ENCODE assay signal across 8 cellular contexts in the genomic region with DNA sequence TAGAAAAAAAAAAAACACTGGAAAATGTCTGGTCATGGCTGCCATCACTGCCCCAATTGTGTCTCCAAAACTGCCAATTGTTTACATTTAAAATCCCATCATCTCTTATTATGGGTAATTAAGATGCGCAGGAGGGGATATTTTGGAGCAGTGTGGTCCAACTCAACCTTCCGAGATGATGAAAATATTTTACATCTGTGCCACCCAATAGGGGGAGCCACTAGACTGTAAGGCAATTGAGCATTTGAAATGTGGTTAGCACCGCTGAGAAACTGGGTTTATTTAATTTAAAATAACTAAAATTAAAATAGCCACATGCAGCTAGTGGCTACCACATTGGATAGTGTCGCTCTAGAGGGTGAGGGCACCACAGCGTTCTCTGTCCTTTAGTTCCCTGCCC. TPM values are rescaled to one million over a fixed set of nuclear protein-coding genes. Genes with fewer than 3 reads are reported as not detected.
DNase-seq lines count a peak whose midpoint lies in the region; ATAC-seq, FAIRE-seq and TF ChIP-seq lines count a peak whose summit lies in the region.

No MANE protein-coding gene starts in this region.

- no peak overlapping the region for H3K4me2 ChIP-seq in H1 (ENCODE audit: insufficient read depth in 1 of 2, low read depth in 2 of 2, low read length in 2 of 2)
- no peak overlapping the region for H3K4me2 ChIP-seq in smooth muscle cell

- no peak overlapping the region for H2BK20ac ChIP-seq in H1 (ENCODE audit: low read length)

- H2BK15ac ChIP-seq in H1 (ENCODE audit: low read length): no peak overlapping the region

- H3K79me2 ChIP-seq in H1 (ENCODE audit: control insufficient read depth in 1 of 2, insufficient read depth in 2 of 2, low read length in 2 of 2): no peaks in the 10 kb centered on the region
- no peaks in the 10 kb centered on the region for H3K79me2 ChIP-seq in smooth muscle cell (ENCODE audit: low read depth)

- H2BK120ac ChIP-seq in H1 (replicated peaks; ENCODE audit: low read depth, low read length): no peak overlapping the region

- no peak overlapping the region for H3K9ac ChIP-seq in H1 (replicated peaks in 1 of 4; ENCODE audit: extremely low read depth in 1 of 4, low read depth in 3 of 4, low read length in 3 of 4)
- no peak overlapping the region for H3K9ac ChIP-seq in smooth muscle cell (ENCODE audit: low read depth)

- no peak overlapping the region for H2AK5ac ChIP-seq in H1 (ENCODE audit: low read depth, low read length)

- peak; percentile 65 to 73 for TF ChIP-seq RAD21 in H1 (IDR thresholded peaks at IDR 0.05 in 1 of 2, conservative IDR thresholded peaks at IDR 0.05 in 1 of 2; ENCODE audit: low read depth in 2 of 2, low read length in 2 of 2)

- H3K23me2 ChIP-seq in H1 (ENCODE audit: low read depth, low read length): no peaks in the 10 kb centered on the region

- H3K79me1 ChIP-seq in H1 (ENCODE audit: low read depth, low read length): no peaks in the 10 kb centered on the region

- no peak for TF ChIP-seq EP300 in H1 (IDR thresholded peaks at IDR 0.05; ENCODE audit: borderline replicate concordance in 1 of 2, low read depth in 2 of 2, low read length in 2 of 2)

- no peak overlapping the region for H3K4ac ChIP-seq in H1 (replicated peaks; ENCODE audit: insufficient read length, low read depth, low read length)

- CTCF ChIA-PET in H1 (lab: Charles Lee; ENCODE audit: partially characterized antibody): interaction anchor here (1.0 to 7.9 kb wide), 11 partner anchors 26 to 182 kb away, joined by 3 to 75 read pairs (median 5); partner anchors contain the start of gene SUPT4H1

- no peak for FAIRE-seq in H1 (lab: Jason Lieb, UNC)

- H3K4me3 ChIP-seq in heart left ventricle (no peak overlapping the region), H1 (ENCODE audit: extremely low read depth in 1 of 4, insufficient read depth in 2 of 4, low read depth in 3 of 4, low read length in 4 of 4) (no peak overlapping the region), smooth muscle cell (no peak overlapping the region)

- no peak overlapping the region for H3K14ac ChIP-seq in H1 (ENCODE audit: insufficient read length)

- no peak overlapping the region for H2BK5ac ChIP-seq in H1 (ENCODE audit: low read depth, low read length)

- DNase-seq in heart left ventricle (no peak), cardiac septum (ENCODE audit: low spot score) (no peak), MV-4-11 (lab: John Stamatoyannopoulos, UW) (peak; percentile 82), H1 (ENCODE audit: low read depth in 1 of 2, low spot score in 2 of 2) (no peak), smooth muscle cell (lab: John Stamatoyannopoulos, UW; ENCODE audit: unreplicated experiment) (no peak), NCI-H526 treated with DMSO at 0.1 percent for 48 hours (lab: John Stamatoyannopoulos, UW) (no peak)
- DNase-seq in stimulated activated CD4-positive, alpha-beta T cell treated with anti-CD3 and anti-CD28 coated beads, Interleukin-1b, Interleukin-23, amount 100 ng/mL, for 48 hours: no peak

- intact Hi-C loops in heart left ventricle (cut with DNase I): loop anchor here in 1 of 10 donors (10.0 kb wide), 1 partner anchor 168 kb away; no protein-coding TSS in a partner anchor
- intact Hi-C loops in cardiac septum (cut with DNase I): no loop called here

- TF ChIP-seq CTCF in heart left ventricle (IDR thresholded peaks at IDR 0.05): peak in 8 of 12 donors; percentile 15 to 49 (median 28)
- TF ChIP-seq CTCF in H1 (IDR thresholded peaks at IDR 0.05; ENCODE audit: control extremely low read depth in 1 of 3, insufficient read depth in 1 of 3, low read depth in 1 of 3, low read length in 3 of 3): peak in 2 of 3 experiments; percentile 54 to 67; a peak in 3 of 4 replicates
- TF ChIP-seq CTCF in smooth muscle cell (IDR thresholded peaks at IDR 0.05; ENCODE audit: borderline replicate concordance, insufficient read depth, poor library complexity, severe bottlenecking): peak; percentile 40

- H3F3A ChIP-seq in smooth muscle cell (ENCODE audit: low read depth): no peaks in the 10 kb centered on the region

- H2BK12ac ChIP-seq in H1 (ENCODE audit: low read depth, low read length): no peak overlapping the region

- H3K27ac ChIP-seq in heart left ventricle (no peak overlapping the region), H1 (ENCODE audit: low read depth, low read length) (no peak overlapping the region), smooth muscle cell (ENCODE audit: low read depth) (no peak overlapping the region)

- no peak overlapping the region for H4K8ac ChIP-seq in H1 (ENCODE audit: extremely low read depth, insufficient read depth, low read length)

- H4K5ac ChIP-seq in H1 (ENCODE audit: insufficient read length, low read depth, low read length): no peak overlapping the region

- H4K91ac ChIP-seq in H1 (replicated peaks; ENCODE audit: insufficient read length, low read length): no peak overlapping the region

- no peak overlapping the region for H3K18ac ChIP-seq in H1 (ENCODE audit: extremely low read depth, low read length)

- H3K23ac ChIP-seq in H1 (ENCODE audit: insufficient read length): no peak overlapping the region

- ATAC-seq in heart left ventricle (no peak), GM18505 (IDR thresholded peaks at IDR 0.05; ENCODE audit: unreplicated experiment) (no peak)

- no peak overlapping the region for H3K56ac ChIP-seq in H1 (replicated peaks; ENCODE audit: insufficient read length, low read depth, low read length)

- POLR2A ChIA-PET in H1 (lab: Charles Lee; ENCODE audit: partially characterized antibody): no interaction called here

- WGBS in heart left ventricle, 4 donors: 69 to 71% (median 69%) methylated on average over 5 of the region's 5 CpGs
- WGBS in H1 (ENCODE audit: extremely low coverage in 1 of 2, insufficient coverage in 1 of 2, insufficient read length in 1 of 2, insufficient replicate concordance in 2 of 2, low coverage in 1 of 2, low lambda C conversion rate in 2 of 2, missing lambda C conversion rate in 1 of 2), 2 experiments: 66% methylated on average over 5 of the region's 5 CpGs; no CpG with 5 or more reads in 1 of the 2 experiments
- 66% methylated on average over 5 of the region's 5 CpGs for WGBS in smooth muscle cell (ENCODE audit: low lambda C conversion rate)

- H3K27me3 ChIP-seq in heart left ventricle (peaks cover 0 to 22% (median 6%) of the 10 kb centered on the region in 9 donors), H1 (replicated peaks in 1 of 4; ENCODE audit: control insufficient read depth in 3 of 4, extremely low read depth in 1 of 4, insufficient read depth in 3 of 4, low read length in 3 of 4) (peaks cover 0 to 8% (median 0%) of the 10 kb centered on the region in 4 experiments; a peak in 3 of 7 replicates), smooth muscle cell (ENCODE audit: low read depth) (no peaks in the 10 kb centered on the region)

- H2AFZ ChIP-seq in H1 (ENCODE audit: low read length): no peak overlapping the region
- H2AFZ ChIP-seq in smooth muscle cell (ENCODE audit: low read depth): no peak overlapping the region

- H3K9me3 ChIP-seq in heart left ventricle (no peaks in the 10 kb centered on the region), H1 (ENCODE audit: insufficient read depth in 2 of 2, low read depth in 1 of 2, low read length in 1 of 2) (no peaks in the 10 kb centered on the region), smooth muscle cell (replicated peaks; ENCODE audit: low read depth) (no peaks in the 10 kb centered on the region)

- TF ChIP-seq POLR2A in heart left ventricle (IDR thresholded peaks at IDR 0.05) (no peak), H1 (IDR thresholded peaks at IDR 0.05; ENCODE audit: control extremely low read depth in 1 of 2, low read depth in 2 of 2, low read length in 2 of 2) (no peak), GM18505 (IDR thresholded peaks at IDR 0.05; ENCODE audit: borderline replicate concordance, extremely low read depth, insufficient read depth, insufficient read length) (no peak)

- H3K4me1 ChIP-seq in heart left ventricle (peaks cover 0 to 15% (median 1%) of the 10 kb centered on the region in 12 donors), H1 (replicated peaks in 1 of 4; ENCODE audit: control insufficient read depth in 3 of 4, insufficient read depth in 4 of 4, low read length in 3 of 4) (peaks cover 0 to 3% (median 0%) of the 10 kb centered on the region in 4 experiments; a peak in 1 of 7 replicates), smooth muscle cell (ENCODE audit: low read depth) (no peaks in the 10 kb centered on the region)

- H4K20me1 ChIP-seq in H1 (replicated peaks in 1 of 2; ENCODE audit: control insufficient read depth in 1 of 2, insufficient read depth in 2 of 2, low read length in 2 of 2) (no peaks in the 10 kb centered on the region), smooth muscle cell (ENCODE audit: low read depth) (no peaks in the 10 kb centered on the region)

- no peaks in the 10 kb centered on the region for H3K36me3 ChIP-seq in heart left ventricle
- H3K36me3 ChIP-seq in H1 (ENCODE audit: control insufficient read depth in 2 of 4, insufficient read depth in 4 of 4, low read length in 3 of 4): no peaks in the 10 kb centered on the region
- no peaks in the 10 kb centered on the region for H3K36me3 ChIP-seq in smooth muscle cell (ENCODE audit: low read depth)

RNA-seq across cellular contexts. Expression of gene MPO, which starts 3.6 kb away (rescaled TPM):
- total RNA-seq in heart left ventricle (1 to 10 TPM in 1 of 9 donors, under 1 TPM in 5, not detected in 3; 0.12 to 2.8 (median 0.35) TPM), cardiac septum (0.94 TPM), smooth muscle cell (not detected in 2 replicates)
- polyA plus RNA-seq in heart left ventricle (under 1 TPM in 1 of 2 donors, not detected in 1; 0.11 TPM), H1 (2011; rRNA removed) (0.06 and 0.13 TPM in 2 replicates), smooth muscle cell (0.09 TPM in 1 of 2 replicates, not detected in the other)
- 0.74 TPM in 1 of 2 replicates, not detected in the other for total RNA-seq in H1 (2021; fragmentation: NEBNext Ultra II Directional; extraction: Animal tissue kit (Norgen Biotek cat#: 25700))
- polyA plus RNA-seq in H1 (2011; cell fraction: cytosol; rRNA removed): 0.08 TPM
- polyA plus RNA-seq in H1 (2011; cell fraction: nucleus; rRNA removed): 0.61 TPM
- not detected in 4 replicates for polyA plus RNA-seq in H1 (2012, experiment 1 of 2)
- 0.04 TPM for polyA plus RNA-seq in H1 (2012, experiment 2 of 2)
- 0.04 TPM for polyA plus RNA-seq in H1 (2013, experiment 1 of 2)
- polyA plus RNA-seq in H1 (2013, experiment 2 of 2): 0.09 TPM
- not detected in 2 replicates for polyA minus RNA-seq in H1 (2011; rRNA and poly(A)+ RNA removed)
- not detected for polyA minus RNA-seq in H1 (2011; cell fraction: cytosol; rRNA and poly(A)+ RNA removed)
- polyA minus RNA-seq in H1 (2011; cell fraction: nucleus; rRNA and poly(A)+ RNA removed): not detected

RNA-seq across cellular contexts. Expression of gene LPO, which starts 38.7 kb away (rescaled TPM):
- total RNA-seq in heart left ventricle (not detected), cardiac septum (not detected), smooth muscle cell (1.7 and 4.1 TPM in 2 replicates)
- polyA plus RNA-seq in heart left ventricle (not detected), H1 (2011; rRNA removed) (0.38 and 0.46 TPM in 2 replicates), smooth muscle cell (3.3 TPM in 2 replicates)
- 0.44 and 0.52 TPM in 2 replicates for total RNA-seq in H1 (2021; fragmentation: NEBNext Ultra II Directional; extraction: Animal tissue kit (Norgen Biotek cat#: 25700))
- polyA plus RNA-seq in H1 (2011; cell fraction: cytosol; rRNA removed): 0.40 TPM
- 0.23 TPM for polyA plus RNA-seq in H1 (2011; cell fraction: nucleus; rRNA removed)
- polyA plus RNA-seq in H1 (2012, experiment 1 of 2): 0.17 to 0.61 TPM (median 0.40 TPM) in 4 replicates
- polyA plus RNA-seq in H1 (2012, experiment 2 of 2): 0.17 TPM
- polyA plus RNA-seq in H1 (2013, experiment 1 of 2): 0.20 TPM
- 0.26 TPM for polyA plus RNA-seq in H1 (2013, experiment 2 of 2)
- polyA minus RNA-seq in H1 (2011; rRNA and poly(A)+ RNA removed): 0.51 and 0.85 TPM in 2 replicates
- not detected for polyA minus RNA-seq in H1 (2011; cell fraction: cytosol; rRNA and poly(A)+ RNA removed)
- polyA minus RNA-seq in H1 (2011; cell fraction: nucleus; rRNA and poly(A)+ RNA removed): not detected

RNA-seq across cellular contexts. Expression of gene TSPOAP1, which starts 51.5 kb away (rescaled TPM):
- total RNA-seq in heart left ventricle (10 to 100 TPM in 6 of 9 donors, 1 to 10 TPM in 3; 5.1 to 23.1 (median 13.3) TPM), cardiac septum (10.7 TPM), smooth muscle cell (4.3 and 7.0 TPM in 2 replicates)
- polyA plus RNA-seq in heart left ventricle (10 to 100 TPM in 1 of 2 donors, 1 to 10 TPM in 1; 1.6 to 19.0 TPM), H1 (2011; rRNA removed) (7.6 and 9.8 TPM in 2 replicates), smooth muscle cell (11.7 and 18.3 TPM in 2 replicates)
- 9.2 and 9.8 TPM in 2 replicates for total RNA-seq in H1 (2021; fragmentation: NEBNext Ultra II Directional; extraction: Animal tissue kit (Norgen Biotek cat#: 25700))
- 13.8 TPM for polyA plus RNA-seq in H1 (2011; cell fraction: cytosol; rRNA removed)
- 69.7 TPM for polyA plus RNA-seq in H1 (2011; cell fraction: nucleus; rRNA removed)
- 14.7 to 18.9 TPM (median 15.9 TPM) in 4 replicates for polyA plus RNA-seq in H1 (2012, experiment 1 of 2)
- 6.2 TPM for polyA plus RNA-seq in H1 (2012, experiment 2 of 2)
- polyA plus RNA-seq in H1 (2013, experiment 1 of 2): 4.8 TPM
- 4.1 TPM for polyA plus RNA-seq in H1 (2013, experiment 2 of 2)
- 2.9 and 6.6 TPM in 2 replicates for polyA minus RNA-seq in H1 (2011; rRNA and poly(A)+ RNA removed)
- polyA minus RNA-seq in H1 (2011; cell fraction: cytosol; rRNA and poly(A)+ RNA removed): 5.8 TPM
- 8.9 TPM for polyA minus RNA-seq in H1 (2011; cell fraction: nucleus; rRNA and poly(A)+ RNA removed)

RNA-seq across cellular contexts. Expression of gene MKS1, which starts 58.1 kb away (rescaled TPM):
- 10 to 100 TPM in 3 of 9 donors, 1 to 10 TPM in 6; 3.3 to 15.1 (median 8.6) TPM for total RNA-seq in heart left ventricle
- polyA plus RNA-seq in heart left ventricle: 1 to 10 TPM; 6.1 to 6.3 TPM
- 9.3 TPM for total RNA-seq in cardiac septum
- total RNA-seq in H1 (2021; fragmentation: NEBNext Ultra II Directional; extraction: Animal tissue kit (Norgen Biotek cat#: 25700)): 20.6 and 21.7 TPM in 2 replicates
- 12.0 and 15.3 TPM in 2 replicates for polyA plus RNA-seq in H1 (2011; rRNA removed)
- polyA plus RNA-seq in H1 (2011; cell fraction: cytosol; rRNA removed): 17.6 TPM
- 41.4 TPM for polyA plus RNA-seq in H1 (2011; cell fraction: nucleus; rRNA removed)
- 16.1 to 23.2 TPM (median 20.2 TPM) in 4 replicates for polyA plus RNA-seq in H1 (2012, experiment 1 of 2)
- polyA plus RNA-seq in H1 (2012, experiment 2 of 2): 12.0 TPM
- 10.9 TPM for polyA plus RNA-seq in H1 (2013, experiment 1 of 2)
- 10.2 TPM for polyA plus RNA-seq in H1 (2013, experiment 2 of 2)
- 16.0 and 19.4 TPM in 2 replicates for polyA minus RNA-seq in H1 (2011; rRNA and poly(A)+ RNA removed)
- 10.9 TPM for polyA minus RNA-seq in H1 (2011; cell fraction: cytosol; rRNA and poly(A)+ RNA removed)
- polyA minus RNA-seq in H1 (2011; cell fraction: nucleus; rRNA and poly(A)+ RNA removed): 24.7 TPM
- 9.2 and 15.6 TPM in 2 replicates for total RNA-seq in smooth muscle cell
- polyA plus RNA-seq in smooth muscle cell: 15.0 and 22.8 TPM in 2 replicates
